In the genomic region with DNA sequence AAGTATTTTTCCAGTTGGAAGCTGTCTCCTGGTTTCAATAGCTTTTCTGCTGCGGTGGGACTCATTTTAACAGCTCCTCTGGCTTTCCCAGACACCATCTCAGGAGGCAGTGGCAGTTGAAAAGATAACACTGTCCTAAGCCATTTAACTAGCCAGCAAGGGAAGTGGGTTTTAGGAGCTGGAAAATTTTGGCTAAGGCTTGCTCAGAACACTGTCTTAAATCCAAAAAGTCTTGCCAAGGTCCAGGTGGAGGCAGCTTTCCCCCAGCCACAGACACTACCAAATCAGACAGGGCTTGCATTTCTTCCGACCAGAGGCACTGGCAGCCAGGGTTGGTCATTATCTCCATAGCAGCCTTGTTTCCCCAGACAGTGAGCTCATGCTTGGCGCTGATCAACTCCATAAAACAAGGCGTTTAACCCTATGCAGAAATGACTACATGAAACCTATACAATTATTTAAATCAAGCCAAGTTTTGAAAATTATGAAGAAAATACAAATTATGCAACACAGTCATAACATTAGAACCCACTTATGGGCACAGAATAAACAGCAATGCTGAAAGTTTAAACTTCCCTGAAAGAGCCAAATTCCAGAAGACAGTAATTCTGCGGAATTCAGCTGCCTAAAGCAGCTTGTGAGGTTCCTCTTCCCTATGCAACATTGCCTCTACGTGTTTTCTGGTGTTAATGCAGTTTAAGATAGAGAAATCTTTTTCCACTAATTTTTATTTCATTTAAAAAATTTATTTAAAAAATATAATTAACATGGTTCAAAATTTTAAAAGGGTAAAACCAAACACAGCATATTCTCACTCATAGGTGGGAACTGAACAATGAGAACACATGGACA, we compare ENCODE assay signal across 11 cellular contexts. TPM values are rescaled to one million over a fixed set of nuclear protein-coding genes. Genes with fewer than 3 reads are reported as not detected.
A peak's percentile ranks its signal among the peaks of the same experiment; 100 is the strongest.
DNase-seq lines count a peak whose midpoint lies in the region; ATAC-seq lines count a peak whose summit lies in the region.
"Had no signal": no experiment of that assay in that cellular context is flagged by ENCODE, and none has a peak within 500 bp of the region (broad histone marks: within the 10 kb centered on the region; RNA-seq: fewer than 3 reads in every experiment).

No MANE protein-coding gene starts in this region.

- H3K4me1 ChIP-seq in mucosa of rectum (ENCODE audit: control insufficient read depth in 2 of 2, insufficient read depth in 2 of 2, low read length in 2 of 2) (no peaks in the 10 kb centered on the region), urinary bladder (ENCODE audit: insufficient read depth) (no peaks in the 10 kb centered on the region)

- no peak overlapping the region for H3K4me3 Mint-ChIP-seq in activated T-helper 17 cell treated with anti-CD3 and anti-CD28 coated beads, Interleukin-2, amount 50 U/mL, for 72 hours

- H3K36me3 Mint-ChIP-seq in activated T-helper 17 cell treated with anti-CD3 and anti-CD28 coated beads, Interleukin-2, amount 50 U/mL, for 72 hours (ENCODE audit: low read depth), result peaks cover 21% of the 10 kb centered on the region

- WGBS in urinary bladder, result 18% methylated on average over 6 of the region's 6 CpGs

- H3K27me3 Mint-ChIP-seq in activated T-helper 17 cell treated with anti-CD3 and anti-CD28 coated beads, Interleukin-2, amount 50 U/mL, for 72 hours, result no peaks in the 10 kb centered on the region

- no peak overlapping the region for H3K4me3 ChIP-seq in mucosa of rectum (ENCODE audit: low read length in 2 of 2)
- H3K4me3 ChIP-seq in urinary bladder (ENCODE audit: low read depth, low read length), result no peak overlapping the region
- H3K4me3 ChIP-seq: A549, adrenal gland had no signal

- ATAC-seq in activated T-helper 17 cell treated with anti-CD3 and anti-CD28 coated beads, Interleukin-2, amount 50 U/mL, for 72 hours (replicated peaks), result no peak
- ATAC-seq in HG03442 (IDR thresholded peaks at IDR 0.05; ENCODE audit: unreplicated experiment), result no peak
- ATAC-seq: A549 had no signal

- H3K27ac ChIP-seq in mucosa of rectum (ENCODE audit: low read depth in 2 of 2, low read length in 2 of 2) (peak overlapping the region; percentile 29 to 62), urinary bladder (ENCODE audit: low read depth) (peak overlapping the region; percentile 39)
- H3K27ac ChIP-seq: A549 had no signal

- H3K27me3 ChIP-seq in mucosa of rectum (ENCODE audit: control insufficient read depth in 2 of 2, insufficient read depth in 2 of 2, low read length in 2 of 2), result no peaks in the 10 kb centered on the region
- H3K27me3 ChIP-seq: adrenal gland had no signal

- H3K27ac Mint-ChIP-seq in activated T-helper 17 cell treated with anti-CD3 and anti-CD28 coated beads, Interleukin-2, amount 50 U/mL, for 72 hours, result no peak overlapping the region

- H3K9ac ChIP-seq in mucosa of rectum (ENCODE audit: low read depth in 1 of 2, low read length in 2 of 2), result no peak overlapping the region

- DNase-seq in NCI-H82 (lab: John Stamatoyannopoulos, UW), result peak; percentile 12
- no peak for DNase-seq in NCI-H82 treated with DMSO at 0.1 percent for 48 hours (lab: John Stamatoyannopoulos, UW; ENCODE audit: unreplicated experiment)
- DNase-seq in fibroblast of gingiva (ENCODE audit: low read depth), result peak; percentile 53
- no peak for DNase-seq in AML-193 (lab: John Stamatoyannopoulos, UW)
- DNase-seq: NCI-H2029 had no signal

- H3K4me1 Mint-ChIP-seq in activated T-helper 17 cell treated with anti-CD3 and anti-CD28 coated beads, Interleukin-2, amount 50 U/mL, for 72 hours, result peaks cover 4% of the 10 kb centered on the region

- H3K9me3 ChIP-seq in mucosa of rectum (ENCODE audit: control insufficient read depth in 2 of 2, low read length in 2 of 2), result no peaks in the 10 kb centered on the region
- H3K9me3 ChIP-seq: A549, adrenal gland had no signal

- H3K36me3 ChIP-seq in mucosa of rectum (ENCODE audit: control insufficient read depth in 2 of 2, insufficient read depth in 2 of 2, low read length in 2 of 2) (no peaks in the 10 kb centered on the region), urinary bladder (ENCODE audit: insufficient read depth) (no peaks in the 10 kb centered on the region)
- H3K36me3 ChIP-seq: adrenal gland had no signal

- no peaks in the 10 kb centered on the region for H3K9me3 Mint-ChIP-seq in activated T-helper 17 cell treated with anti-CD3 and anti-CD28 coated beads, Interleukin-2, amount 50 U/mL, for 72 hours

RNA-seq across cellular contexts. Expression of a gene that starts 25.0 kb away (rescaled TPM):
- total RNA-seq in urinary bladder, result 77.5 TPM
- polyA plus RNA-seq in urinary bladder, result 168 TPM
- 10 to 100 TPM; 67.3 to 69.4 TPM for total RNA-seq in activated T-helper 17 cell treated with anti-CD3 and anti-CD28 coated beads, Interleukin-2, amount 50 U/mL, for 72 hours

RNA-seq across cellular contexts. Expression of a gene that starts 31.9 kb away (rescaled TPM):
- 47.2 TPM for total RNA-seq in urinary bladder
- polyA plus RNA-seq in urinary bladder, result 16.9 TPM
- total RNA-seq in activated T-helper 17 cell treated with anti-CD3 and anti-CD28 coated beads, Interleukin-2, amount 50 U/mL, for 72 hours, result 10 to 100 TPM; 25.6 to 48.9 TPM

RNA-seq across cellular contexts. Expression of a gene that starts 35.2 kb away (rescaled TPM):
- total RNA-seq in urinary bladder, result 14.7 TPM
- polyA plus RNA-seq in urinary bladder, result 10.7 TPM
- 1 to 10 TPM; 2.1 to 3.2 TPM for total RNA-seq in activated T-helper 17 cell treated with anti-CD3 and anti-CD28 coated beads, Interleukin-2, amount 50 U/mL, for 72 hours

RNA-seq across cellular contexts. Expression of a gene that starts 55.3 kb away (rescaled TPM):
- total RNA-seq in urinary bladder, result not detected
- 0.09 TPM for polyA plus RNA-seq in urinary bladder
- not detected for total RNA-seq in activated T-helper 17 cell treated with anti-CD3 and anti-CD28 coated beads, Interleukin-2, amount 50 U/mL, for 72 hours

RNA-seq across cellular contexts. Expression of a gene that starts 56.2 kb away (rescaled TPM):
- total RNA-seq in urinary bladder, result 91.1 TPM
- 90.6 TPM for polyA plus RNA-seq in urinary bladder
- 100 to 1,000 TPM; 153 to 269 TPM for total RNA-seq in activated T-helper 17 cell treated with anti-CD3 and anti-CD28 coated beads, Interleukin-2, amount 50 U/mL, for 72 hours

Comparison
In these comparisons a context has a peak if more than half of its experiments do, and no peak if none do; other contexts are left out.
1. DNase-seq: peak in NCI-H82 (single experiment) and fibroblast of gingiva (single experiment); none in NCI-H82 treated with DMSO at 0.1 percent for 48 hours (single experiment) and AML-193 (0 of 2).